In genomic region chr6:33392168-33392947, GRCh38 we compare ENCODE assay signal across 8 cellular contexts. TPM values are rescaled to one million over a fixed set of nuclear protein-coding genes. Genes with fewer than 3 reads are reported as not detected.
A peak's percentile ranks its signal among the peaks of the same experiment; 100 is the strongest.
DNase-seq lines count a peak whose midpoint lies in the region; ATAC-seq, FAIRE-seq and TF ChIP-seq lines count a peak whose summit lies in the region.

No MANE protein-coding gene starts in this region.

- intact Hi-C loops in activated CD4-positive, alpha-beta T cell treated with anti-CD3 and anti-CD28 coated beads, Interleukin-2, amount 10 ng/mL, durations not matched to agents 24 days and 14 days (cut with micrococcal nuclease) = no loop called here
- intact Hi-C loops in lower lobe of right lung (cut with DNase I) = no loop called here
- intact Hi-C loops in aorta (cut with DNase I) = no loop called here

- H3K79me2 ChIP-seq in KMS-11 (ENCODE audit: insufficient read depth, low read depth) = peaks cover 55% of the 10 kb centered on the region
- H3K79me2 ChIP-seq in astrocyte (ENCODE audit: insufficient read depth, low read length) = peaks cover 52% of the 10 kb centered on the region

- peaks cover 42% of the 10 kb centered on the region for H3K4me1 Mint-ChIP-seq in activated CD4-positive, alpha-beta T cell treated with anti-CD3 and anti-CD28 coated beads, Interleukin-2, amount 10 ng/mL, durations not matched to agents 24 days and 14 days
- peaks cover 6% of the 10 kb centered on the region for H3K4me1 Mint-ChIP-seq in astrocyte (ENCODE audit: low read depth, unreplicated experiment)

- H3K4me2 ChIP-seq in KMS-11 = peak overlapping the region; percentile 74
- peak overlapping the region; percentile 88 for H3K4me2 ChIP-seq in astrocyte (ENCODE audit: low read length)

- H3K9me3 Mint-ChIP-seq in activated CD4-positive, alpha-beta T cell treated with anti-CD3 and anti-CD28 coated beads, Interleukin-2, amount 10 ng/mL, durations not matched to agents 24 days and 14 days = no peaks in the 10 kb centered on the region
- H3K9me3 Mint-ChIP-seq in astrocyte (ENCODE audit: unreplicated experiment) = no peaks in the 10 kb centered on the region

- TF ChIP-seq CTCF in KMS-11 (conservative IDR thresholded peaks at IDR 0.05; ENCODE audit: low read depth, low read length) (no peak), astrocyte (IDR thresholded peaks at IDR 0.05; ENCODE audit: insufficient read depth, low read depth, low read length) (no peak), lower lobe of right lung (IDR thresholded peaks at IDR 0.05) (no peak)

- peaks cover 2% of the 10 kb centered on the region for H3K27me3 Mint-ChIP-seq in activated CD4-positive, alpha-beta T cell treated with anti-CD3 and anti-CD28 coated beads, Interleukin-2, amount 10 ng/mL, durations not matched to agents 24 days and 14 days
- no peaks in the 10 kb centered on the region for H3K27me3 Mint-ChIP-seq in astrocyte (ENCODE audit: low read depth, unreplicated experiment)

- H2AFZ ChIP-seq in KMS-11 (ENCODE audit: low read depth) (peak overlapping the region; percentile 48; the same call in 1 of the 2 replicates), astrocyte (ENCODE audit: low read depth, low read length) (peak overlapping the region; percentile 72)

- H3K4me1 ChIP-seq in KMS-11 (ENCODE audit: low read depth, poor library complexity, severe bottlenecking) (peaks cover 40% of the 10 kb centered on the region), astrocyte (ENCODE audit: insufficient read depth, low read length) (peaks cover 13% of the 10 kb centered on the region), lower lobe of right lung (peaks cover 17% of the 10 kb centered on the region), aorta (ENCODE audit: control insufficient read depth in 1 of 2, insufficient read depth in 2 of 2, low read length in 2 of 2) (no peaks in the 10 kb centered on the region)

- no peak for FAIRE-seq in astrocyte (lab: Jason Lieb, UNC)

- no peak for DNase-seq in activated CD4-positive, alpha-beta T cell treated with anti-CD3 and anti-CD28 coated beads, Interleukin-2, amount 10 ng/mL, durations not matched to agents 24 days and 14 days
- DNase-seq in activated CD4-positive, alpha-beta T cell treated with anti-CD3 and anti-CD28 coated beads, Interleukin-2, amount 50 U/mL, for 1 hour = no peak
- DNase-seq in astrocyte (ENCODE audit: low read depth) = peak; percentile 26
- no peak for DNase-seq in lower lobe of right lung
- DNase-seq in activated CD4-positive, CD25-positive, alpha-beta regulatory T cell (lab: John Stamatoyannopoulos, UW) = no peak
- no peak for DNase-seq in aorta

- H3K4me3 ChIP-seq in KMS-11 (IDR thresholded peaks at IDR 0.05; ENCODE audit: insufficient read depth, low read depth, low read length) (no peak overlapping the region), astrocyte (ENCODE audit: insufficient read depth, low read depth, low read length) (peak overlapping the region; percentile 88), lower lobe of right lung (peak overlapping the region; percentile 60), aorta (ENCODE audit: low read length in 2 of 2) (no peak overlapping the region)

- H4K20me1 ChIP-seq in KMS-11 (ENCODE audit: insufficient read depth) (0 out of 2 replicates have a peak, but pooled peaks cover 3% of the 10 kb centered on the region), astrocyte (ENCODE audit: insufficient read depth, low read length) (no peaks in the 10 kb centered on the region)

- ATAC-seq in lower lobe of right lung (no peak), HG02588 (IDR thresholded peaks at IDR 0.05; ENCODE audit: unreplicated experiment) (no peak), aorta (ENCODE audit: low FRiP score) (no peak)

- peak overlapping the region; percentile 89 for H3K4me3 Mint-ChIP-seq in activated CD4-positive, alpha-beta T cell treated with anti-CD3 and anti-CD28 coated beads, Interleukin-2, amount 10 ng/mL, durations not matched to agents 24 days and 14 days
- H3K4me3 Mint-ChIP-seq in astrocyte (ENCODE audit: unreplicated experiment) = peak overlapping the region; percentile 81

- peak overlapping the region; percentile 50 for H3K27ac ChIP-seq in KMS-11
- H3K27ac ChIP-seq in astrocyte (ENCODE audit: low read depth, low read length) = peak overlapping the region; percentile 77
- peak overlapping the region; percentile 90 for H3K27ac ChIP-seq in lower lobe of right lung
- no peak overlapping the region for H3K27ac ChIP-seq in aorta (ENCODE audit: low read depth in 1 of 2, low read length in 2 of 2)

- H3K9ac ChIP-seq in KMS-11 (peak overlapping the region; percentile 60; the same call in 1 of the 2 replicates), astrocyte (ENCODE audit: low read length) (peak overlapping the region; percentile 83)

- H3K9me3 ChIP-seq in astrocyte (ENCODE audit: insufficient read depth, low read depth, low read length) = no peaks in the 10 kb centered on the region
- H3K9me3 ChIP-seq in lower lobe of right lung = no peaks in the 10 kb centered on the region
- H3K9me3 ChIP-seq in aorta (ENCODE audit: control insufficient read depth, low read length) = no peaks in the 10 kb centered on the region

- H3K36me3 ChIP-seq in KMS-11 (ENCODE audit: insufficient read depth) (no peaks in the 10 kb centered on the region), astrocyte (ENCODE audit: insufficient read depth, low read length) (no peaks in the 10 kb centered on the region), lower lobe of right lung (no peaks in the 10 kb centered on the region), aorta (ENCODE audit: control insufficient read depth in 1 of 2, insufficient read depth in 2 of 2, low read length in 1 of 2) (no peaks in the 10 kb centered on the region)

- H3K27me3 ChIP-seq in KMS-11 (ENCODE audit: insufficient read depth, low read depth) (no peaks in the 10 kb centered on the region), astrocyte (ENCODE audit: insufficient read depth, low read length) (no peaks in the 10 kb centered on the region), lower lobe of right lung (ENCODE audit: low read depth) (no peaks in the 10 kb centered on the region), aorta (ENCODE audit: control insufficient read depth in 1 of 2, insufficient read depth in 2 of 2, low read length in 1 of 2) (no peaks in the 10 kb centered on the region)

- peak overlapping the region; percentile 97 for H3K27ac Mint-ChIP-seq in activated CD4-positive, alpha-beta T cell treated with anti-CD3 and anti-CD28 coated beads, Interleukin-2, amount 10 ng/mL, durations not matched to agents 24 days and 14 days
- H3K27ac Mint-ChIP-seq in astrocyte (ENCODE audit: unreplicated experiment) = peak overlapping the region; percentile 64

- H3K36me3 Mint-ChIP-seq in activated CD4-positive, alpha-beta T cell treated with anti-CD3 and anti-CD28 coated beads, Interleukin-2, amount 10 ng/mL, durations not matched to agents 24 days and 14 days (ENCODE audit: low read depth) = peaks cover 22% of the 10 kb centered on the region
- no peaks in the 10 kb centered on the region for H3K36me3 Mint-ChIP-seq in astrocyte (ENCODE audit: low read depth, unreplicated experiment)

- WGBS in aorta, 2 donors = 15 to 18% methylated on average over 13 of the region's 13 CpGs

RNA-seq across cellular contexts. Expression of gene KIFC1, which starts 0.7 kb away (rescaled TPM):
- 64.9 and 66.5 TPM in 2 replicates for total RNA-seq in activated CD4-positive, alpha-beta T cell treated with anti-CD3 and anti-CD28 coated beads, Interleukin-2, amount 10 ng/mL, durations not matched to agents 24 days and 14 days
- total RNA-seq in astrocyte (2.9 and 4.2 TPM in 2 replicates), lower lobe of right lung (2.7 TPM), aorta (1 to 10 TPM; 1.3 to 2.0 TPM)
- polyA plus RNA-seq in aorta = 1 to 10 TPM in 1 of 2 donors, not detected in 1; 1.5 TPM

RNA-seq across cellular contexts. Expression of gene PHF1, which starts 18.5 kb away (rescaled TPM):
- 29.5 and 33.6 TPM in 2 replicates for total RNA-seq in activated CD4-positive, alpha-beta T cell treated with anti-CD3 and anti-CD28 coated beads, Interleukin-2, amount 10 ng/mL, durations not matched to agents 24 days and 14 days
- 29.7 and 34.3 TPM in 2 replicates for total RNA-seq in astrocyte
- 69.7 TPM for total RNA-seq in lower lobe of right lung
- total RNA-seq in aorta = 10 to 100 TPM; 86.4 to 92.8 TPM
- polyA plus RNA-seq in aorta = 100 to 1,000 TPM in 1 of 2 donors, 10 to 100 TPM in 1; 49.8 to 218 TPM

RNA-seq across cellular contexts. Expression of gene CUTA, which starts 25.5 kb away (rescaled TPM):
- total RNA-seq in activated CD4-positive, alpha-beta T cell treated with anti-CD3 and anti-CD28 coated beads, Interleukin-2, amount 10 ng/mL, durations not matched to agents 24 days and 14 days = 120 and 124 TPM in 2 replicates
- total RNA-seq in astrocyte = 232 and 256 TPM in 2 replicates
- 153 TPM for total RNA-seq in lower lobe of right lung
- 100 to 1,000 TPM in 1 of 2 donors, 10 to 100 TPM in 1; 89.9 to 111 TPM for total RNA-seq in aorta
- polyA plus RNA-seq in aorta = 100 to 1,000 TPM; 120 to 191 TPM

RNA-seq across cellular contexts. Expression of gene SYNGAP1, which starts 27.5 kb away (rescaled TPM):
- 41.5 and 44.6 TPM in 2 replicates for total RNA-seq in activated CD4-positive, alpha-beta T cell treated with anti-CD3 and anti-CD28 coated beads, Interleukin-2, amount 10 ng/mL, durations not matched to agents 24 days and 14 days
- 34.5 and 36.1 TPM in 2 replicates for total RNA-seq in astrocyte
- 21.6 TPM for total RNA-seq in lower lobe of right lung
- total RNA-seq in aorta = 10 to 100 TPM; 31.7 to 39.4 TPM
- 10 to 100 TPM in 1 of 2 donors, 1 to 10 TPM in 1; 4.4 to 16.4 TPM for polyA plus RNA-seq in aorta

Comparison
In these comparisons a context has a peak if more than half of its experiments do, and no peak if none do; other contexts are left out.
1. H3K27ac ChIP-seq: peak in KMS-11 (single experiment), astrocyte (single experiment) and lower lobe of right lung (single experiment); none in aorta (0 of 2).
2. H3K4me3 ChIP-seq: peak in astrocyte (single experiment) and lower lobe of right lung (single experiment); none in KMS-11 (single experiment) and aorta (0 of 2).
3. RNA of gene KIFC1, which starts 0.7 kb away (total RNA-seq): 64.9 to 66.5 TPM in activated CD4-positive, alpha-beta T cell treated with anti-CD3 and anti-CD28 coated beads, Interleukin-2, amount 10 ng/mL, durations not matched to agents 24 days and 14 days; 2.9 to 4.2 TPM in astrocyte, 2.7 TPM in lower lobe of right lung (single experiment) and 1.3 to 2.0 TPM in aorta; every median in the first group is over 10 times any median in the second.